ENCODE assay signal across 29 cellular contexts in genomic region chr2:108937367-108938017, GRCh38. TPM values are rescaled to one million over a fixed set of nuclear protein-coding genes. Genes with fewer than 3 reads are reported as not detected.
DNase-seq lines count a peak whose midpoint lies in the region; ATAC-seq, FAIRE-seq and TF ChIP-seq lines count a peak whose summit lies in the region.
"Had no signal": no experiment of that assay in that cellular context is flagged by ENCODE, and none has a peak within 500 bp of the region (broad histone marks: within the 10 kb centered on the region; RNA-seq: fewer than 3 reads in every experiment).

No MANE protein-coding gene starts in this region.

- no peak overlapping the region for H3K4me2 ChIP-seq in GM12878 (ENCODE audit: control insufficient read depth, insufficient read depth)

- FAIRE-seq in GM12892 (lab: Jason Lieb, UNC) = peak; percentile 30
- FAIRE-seq in GM12878 (lab: Jason Lieb, UNC) = peak; percentile 13
- FAIRE-seq: pancreas had no signal

- DNase-seq in activated T-cell treated with anti-CD3 and anti-CD28 coated beads, Interleukin-2, amount 50 U/mL, for 72 hours = no peak
- DNase-seq in activated T-cell treated with anti-CD3 and anti-CD28 coated beads, Interleukin-2, amount 50 U/mL, for 1 hour = no peak
- DNase-seq in GM12892 (ENCODE audit: insufficient read length) (no peak), GM12878 (ENCODE audit: low read depth, low spot score) (no peak), NCI-H524 treated with DMSO at 0.1 percent for 48 hours (lab: John Stamatoyannopoulos, UW) (no peak)
- DNase-seq: activated CD8-positive, alpha-beta memory T cell treated with anti-CD3 and anti-CD28 coated beads, Interleukin-2, amount 50 U/mL, for 48 hours; activated effector memory CD4-positive, alpha-beta T cell treated with anti-CD3 and anti-CD28 coated beads, Interleukin-2, amount 50 U/mL, for 16 hours; DMS153; effector CD8-positive, alpha-beta T cell; HCEC 1CT; left cardiac atrium; NCI-H1092; NCI-H1694 treated with DMSO at 0.1 percent for 48 hours; pancreas; T1000; testis; WERI-Rb-1 had no signal

- no peak overlapping the region for H3K27ac ChIP-seq in GM12878 (ENCODE audit: control insufficient read depth, insufficient read depth)
- H3K27ac ChIP-seq: coronary artery, epithelial cell of prostate, pancreas, RWPE1, SJSA1, testis, WERI-Rb-1 had no signal

- CTCF ChIA-PET in GM12878 (lab: Yijun Ruan, JAX) = no interaction called here

- no peak overlapping the region for H3K4me3 ChIP-seq in GM12878
- H3K4me3 ChIP-seq: coronary artery, pancreas, SJSA1, testis had no signal

- H3K9ac ChIP-seq in GM12878 (ENCODE audit: control insufficient read depth, insufficient read depth, low read length) = no peak overlapping the region

- ATAC-seq in activated T-cell treated with anti-CD3 and anti-CD28 coated beads, Interleukin-2, amount 50 U/mL, for 72 hours (replicated peaks in 1 of 2) = peak; percentile 37 to 39
- no peak for ATAC-seq in GM12878
- ATAC-seq in stimulated activated memory B cell treated with anti-CD40 and anti-IgM and Interleukin-4, amounts not matched to agents 10 μg/mL and 1 μg/mL and 100 μg/mL, for 72 hours = peak; percentile 28
- ATAC-seq in GM21528 (IDR thresholded peaks at IDR 0.05; ENCODE audit: low FRiP score, unreplicated experiment) = no peak
- ATAC-seq: pancreas had no signal

- TF ChIP-seq POLR2A in GM12892 (IDR thresholded peaks at IDR 0.05; ENCODE audit: low read depth, low read length) = no peak
- no peak for TF ChIP-seq POLR2A in GM12878 (IDR thresholded peaks at IDR 0.05; ENCODE audit: low read depth, low read length)

- H3K4me1 ChIP-seq in GM12878 (ENCODE audit: control insufficient read depth, insufficient read depth, low read length) = no peaks in the 10 kb centered on the region
- H3K4me1 ChIP-seq: pancreas, SJSA1 had no signal

- RAD21 ChIA-PET in GM12878 (lab: Charles Lee; ENCODE audit: unreplicated experiment) = no interaction called here

- TF ChIP-seq CTCF in GM12878 (IDR thresholded peaks at IDR 0.05 in 2 of 3, conservative IDR thresholded peaks at IDR 0.05 in 1 of 3; ENCODE audit: control insufficient read depth in 2 of 3, extremely low read depth in 1 of 3, insufficient read depth in 1 of 3, low read depth in 3 of 3, low read length in 3 of 3) = no peak

- SMC1A ChIA-PET in GM12878 (lab: Charles Lee; ENCODE audit: uncharacterized antibody, unreplicated experiment) = no interaction called here

- POLR2A ChIA-PET in GM12878 (lab: Charles Lee) = no interaction called here

- 28% methylated on average over 5 of the region's 5 CpGs for WGBS in GM12878 (ENCODE audit: insufficient coverage, insufficient replicate concordance, low lambda C conversion rate, missing lambda C conversion rate)

- TF ChIP-seq RAD21 in GM12878 (IDR thresholded peaks at IDR 0.05; ENCODE audit: insufficient read depth, low read depth, low read length) = no peak

- H3K79me2 ChIP-seq in GM12878 (ENCODE audit: control insufficient read depth, insufficient read depth, low read length) = no peaks in the 10 kb centered on the region

- H4K20me1 ChIP-seq in GM12878 (ENCODE audit: control insufficient read depth, insufficient read depth) = no peaks in the 10 kb centered on the region

- no peak for TF ChIP-seq EP300 in GM12878 (IDR thresholded peaks at IDR 0.05; ENCODE audit: borderline replicate concordance in 1 of 2, control insufficient read depth in 1 of 2, low read depth in 2 of 2, low read length in 2 of 2)

- H3K9me3 Mint-ChIP-seq in activated T-cell treated with anti-CD3 and anti-CD28 coated beads, Interleukin-2, amount 50 U/mL, for 72 hours = no peaks in the 10 kb centered on the region
- no peaks in the 10 kb centered on the region for H3K9me3 Mint-ChIP-seq in stimulated activated memory B cell treated with anti-CD40 and anti-IgM and Interleukin-4, amounts not matched to agents 10 μg/mL and 1 μg/mL and 100 μg/mL, for 72 hours
- H3K9me3 Mint-ChIP-seq: natural killer cell treated with Interleukin-12 subunit alpha and Interleukin-12 subunit beta and Interleukin-15 and Interleukin-18, amount 100 ng/mL, for 72 hours had no signal

- H3K27ac Mint-ChIP-seq in activated T-cell treated with anti-CD3 and anti-CD28 coated beads, Interleukin-2, amount 50 U/mL, for 72 hours = peak overlapping the region; percentile 0
- H3K27ac Mint-ChIP-seq in stimulated activated memory B cell treated with anti-CD40 and anti-IgM and Interleukin-4, amounts not matched to agents 10 μg/mL and 1 μg/mL and 100 μg/mL, for 72 hours = no peak overlapping the region
- H3K27ac Mint-ChIP-seq: natural killer cell treated with Interleukin-12 subunit alpha and Interleukin-12 subunit beta and Interleukin-15 and Interleukin-18, amount 100 ng/mL, for 72 hours had no signal

- H3K36me3 Mint-ChIP-seq in activated T-cell treated with anti-CD3 and anti-CD28 coated beads, Interleukin-2, amount 50 U/mL, for 72 hours (ENCODE audit: insufficient read depth in 2 of 2) = no peaks in the 10 kb centered on the region
- no peaks in the 10 kb centered on the region for H3K36me3 Mint-ChIP-seq in stimulated activated memory B cell treated with anti-CD40 and anti-IgM and Interleukin-4, amounts not matched to agents 10 μg/mL and 1 μg/mL and 100 μg/mL, for 72 hours
- H3K36me3 Mint-ChIP-seq: natural killer cell treated with Interleukin-12 subunit alpha and Interleukin-12 subunit beta and Interleukin-15 and Interleukin-18, amount 100 ng/mL, for 72 hours had no signal

- H3K27me3 ChIP-seq in GM12878 (replicated peaks in 1 of 2; ENCODE audit: control insufficient read depth in 2 of 2, insufficient read depth in 2 of 2, low read length in 1 of 2) = no peaks in the 10 kb centered on the region
- H3K27me3 ChIP-seq: pancreas, testis had no signal

- no TSS peak for BruUV-seq in GM12878 (replicated peaks; lab: Mats Ljungman, UMichigan)

- H3K4me1 Mint-ChIP-seq in activated T-cell treated with anti-CD3 and anti-CD28 coated beads, Interleukin-2, amount 50 U/mL, for 72 hours (ENCODE audit: low read depth) = peaks cover 43% of the 10 kb centered on the region
- peaks cover 6% of the 10 kb centered on the region for H3K4me1 Mint-ChIP-seq in stimulated activated memory B cell treated with anti-CD40 and anti-IgM and Interleukin-4, amounts not matched to agents 10 μg/mL and 1 μg/mL and 100 μg/mL, for 72 hours

- in situ Hi-C loops in GM12878 (cut with MboI) = no loop called here

- no peaks in the 10 kb centered on the region for H3K36me3 ChIP-seq in GM12878 (ENCODE audit: control insufficient read depth in 2 of 2, insufficient read depth in 2 of 2, low read length in 1 of 2)
- H3K36me3 ChIP-seq: pancreas, SJSA1, WERI-Rb-1 had no signal

- intact Hi-C loops in GM12878 (cut with micrococcal nuclease; ENCODE audit: unreplicated experiment) = no loop called here

- no peaks in the 10 kb centered on the region for H3K27me3 Mint-ChIP-seq in activated T-cell treated with anti-CD3 and anti-CD28 coated beads, Interleukin-2, amount 50 U/mL, for 72 hours (ENCODE audit: low read depth)
- H3K27me3 Mint-ChIP-seq in stimulated activated memory B cell treated with anti-CD40 and anti-IgM and Interleukin-4, amounts not matched to agents 10 μg/mL and 1 μg/mL and 100 μg/mL, for 72 hours = peaks cover 9% of the 10 kb centered on the region

- H3K9me3 ChIP-seq in GM12878 (replicated peaks; ENCODE audit: control insufficient read depth, insufficient read depth, low read length) = no peaks in the 10 kb centered on the region
- H3K9me3 ChIP-seq: pancreas, SJSA1, testis had no signal

- no peak overlapping the region for H2AFZ ChIP-seq in GM12878 (ENCODE audit: control insufficient read depth, low read depth, low read length)

- peak overlapping the region in 1 of 2 donors; percentile 1 for H3K4me3 Mint-ChIP-seq in activated T-cell treated with anti-CD3 and anti-CD28 coated beads, Interleukin-2, amount 50 U/mL, for 72 hours
- H3K4me3 Mint-ChIP-seq in stimulated activated memory B cell treated with anti-CD40 and anti-IgM and Interleukin-4, amounts not matched to agents 10 μg/mL and 1 μg/mL and 100 μg/mL, for 72 hours = no peak overlapping the region
- H3K4me3 Mint-ChIP-seq: natural killer cell treated with Interleukin-12 subunit alpha and Interleukin-12 subunit beta and Interleukin-15 and Interleukin-18, amount 100 ng/mL, for 72 hours had no signal

TF ChIP-seq in GM12878, 131 proteins besides CTCF, POLR2A, EP300 and RAD21 (continues in another document):
- no peak for TF ChIP-seq SMARCA5 (IDR thresholded peaks at IDR 0.05)
- no peak for TF ChIP-seq GABPA (IDR thresholded peaks at IDR 0.05; ENCODE audit: low read depth)

RNA-seq across cellular contexts. Expression of gene EDAR, which starts 51.5 kb away (rescaled TPM):
- 1 to 10 TPM in 1 of 2 donors, under 1 TPM in 1; 0.28 to 1.4 TPM for total RNA-seq in activated T-cell treated with anti-CD3 and anti-CD28 coated beads, Interleukin-2, amount 50 U/mL, for 72 hours
- not detected for polyA plus RNA-seq in GM12892 (2012; ENCODE audit: missing spikeins)
- total RNA-seq in GM12878 (2013; cell fraction: nucleolus; rRNA removed) = not detected in 2 replicates
- total RNA-seq in GM12878 (2014; rRNA removed) (not detected in 2 replicates), GM12878 (2014; rRNA removed; fragmentation: Illumina TruSeq; extraction: Trizol) (not detected in 2 replicates), GM12878 (2021) (0.05 TPM in 1 of 2 replicates, not detected in the other)
- not detected for polyA plus RNA-seq in GM12878 (2011; ENCODE audit: low read depth)
- polyA plus RNA-seq in GM12878 (2011; rRNA removed) (not detected in 2 replicates), GM12878 (2014; fragmentation: Illumina TruSeq; extraction: Trizol) (not detected in 2 replicates), GM12878 (2014; fragmentation: Nextera tagmentation; extraction: Ambion mirVana) (not detected), GM12878 (2014; rRNA removed) (0.04 TPM in 1 of 2 replicates, not detected in the other), GM12878 (2016; fragmentation: Nextera tagmentation; extraction: Ambion mirVana) (not detected)
- not detected in 2 replicates for polyA plus RNA-seq in GM12878 (2011; cell fraction: cytosol; rRNA removed)
- polyA plus RNA-seq in GM12878 (2011; cell fraction: nucleus; rRNA removed) = not detected in 2 replicates
- 0.03 TPM in 1 of 2 replicates, not detected in the other for polyA plus RNA-seq in GM12878 (2012)
- not detected in 2 replicates for polyA minus RNA-seq in GM12878 (2011; rRNA and poly(A)+ RNA removed)
- polyA minus RNA-seq in GM12878 (2011; cell fraction: cytosol; rRNA and poly(A)+ RNA removed) = not detected in 2 replicates
- not detected in 2 replicates for polyA minus RNA-seq in GM12878 (2011; cell fraction: nucleus; rRNA and poly(A)+ RNA removed)
- total RNA-seq: glomerular endothelial cell; lung microvascular endothelial cell; M059J; natural killer cell treated with Interleukin-12 subunit alpha and Interleukin-12 subunit beta and Interleukin-15 and Interleukin-18, amount 100 ng/mL, for 72 hours; NCI-H460; SJSA1; skeletal muscle tissue had no signal

Comparison
In these comparisons a context has a peak if more than half of its experiments do, and no peak if none do; other contexts are left out.
1. ATAC-seq: peak in activated T-cell treated with anti-CD3 and anti-CD28 coated beads, Interleukin-2, amount 50 U/mL, for 72 hours (2 of 2) and stimulated activated memory B cell treated with anti-CD40 and anti-IgM and Interleukin-4, amounts not matched to agents 10 μg/mL and 1 μg/mL and 100 μg/mL, for 72 hours (single experiment); none in GM12878 (single experiment) and GM21528 (single experiment).